33 cellular contexts compared by ENCODE assay signal in genomic region chr4:73912191-73912590, GRCh38. TPM values are rescaled to one million over a fixed set of nuclear protein-coding genes. Genes with fewer than 3 reads are reported as not detected.
"Had no signal": no experiment of that assay in that cellular context is flagged by ENCODE, and none has a peak within 500 bp of the region (broad histone marks: within the 10 kb centered on the region; RNA-seq: fewer than 3 reads in every experiment).

No MANE protein-coding gene starts in this region.

- H3K4me1 ChIP-seq: left lung, lower lobe of right lung, right atrium auricular region, right lobe of liver, stomach, testis, thyroid gland, transverse colon, upper lobe of left lung, vagina had no signal

- H3K4me1 Mint-ChIP-seq: immature natural killer cell; naive thymus-derived CD4-positive, alpha-beta T cell; stimulated activated naive B cell treated with anti-CD40 and anti-IgM and Interleukin-4, amounts not matched to agents 10 μg/mL and 1 μg/mL and 100 μg/mL, for 72 hours had no signal

- H3K27ac Mint-ChIP-seq: immature natural killer cell; naive thymus-derived CD4-positive, alpha-beta T cell; natural killer cell treated with Interleukin-12 subunit alpha and Interleukin-12 subunit beta and Interleukin-15 and Interleukin-18, amount 100 ng/mL, for 72 hours; progenitor cell of endocrine pancreas; stimulated activated naive B cell treated with anti-CD40 and anti-IgM and Interleukin-4, amounts not matched to agents 10 μg/mL and 1 μg/mL and 100 μg/mL, for 72 hours had no signal

- H3K9me3 Mint-ChIP-seq: stimulated activated naive B cell treated with anti-CD40 and anti-IgM and Interleukin-4, amounts not matched to agents 10 μg/mL and 1 μg/mL and 100 μg/mL, for 72 hours had no signal

- DNase-seq: hypothalamus; immature natural killer cell; kidney; left colon; left lung; lower lobe of right lung; midbrain; mucosa of descending colon; naive thymus-derived CD4-positive, alpha-beta T cell; ovary; right lobe of liver; stimulated activated CD4-positive, alpha-beta T cell treated with anti-CD3 and anti-CD28 coated beads, Interleukin-12 subunit alpha, Interleukin-12 subunit beta, amount 100 ng/mL, for 4 hours; stimulated activated CD4-positive, alpha-beta T cell treated with anti-CD3 and anti-CD28 coated beads, Interleukin-15, amount 100 ng/mL, for 24 hours; stimulated activated CD4-positive, alpha-beta T cell treated with anti-CD3 and anti-CD28 coated beads, Interleukin-2, amount 100 ng/mL, for 24 hours; stimulated activated CD4-positive, alpha-beta T cell treated with anti-CD3 and anti-CD28 coated beads, Interleukin-4, amount 100 ng/mL, for 1 hour; stimulated activated naive B cell treated with anti-CD40 and anti-IgM and Interleukin-4, amounts not matched to agents 10 μg/mL and 1 μg/mL and 100 μg/mL, for 72 hours; stimulated activated naive CD8-positive, alpha-beta T cell treated with anti-CD3 and anti-CD28 coated beads, Interleukin-15, Interleukin-2, amounts not matched to agents 100 U/mL and 50 U/mL, for 24 hours; stomach; testis; thyroid gland; transverse colon; upper lobe of left lung had no signal

- H3K36me3 ChIP-seq: left lung, lower lobe of right lung, ovary, right atrium auricular region, right lobe of liver, stomach, thyroid gland, transverse colon, upper lobe of left lung, vagina had no signal

- H3K4me3 ChIP-seq: left lung, lower lobe of right lung, mucosa of descending colon, ovary, right atrium auricular region, right lobe of liver, skin epidermis, stomach, testis, thyroid gland, transverse colon, upper lobe of left lung, vagina had no signal

- H3K27me3 ChIP-seq: left lung, ovary, right atrium auricular region, right lobe of liver, stomach, testis, thyroid gland, transverse colon, upper lobe of left lung, vagina had no signal

- H3K27me3 Mint-ChIP-seq: naive thymus-derived CD4-positive, alpha-beta T cell; natural killer cell treated with Interleukin-12 subunit alpha and Interleukin-12 subunit beta and Interleukin-15 and Interleukin-18, amount 100 ng/mL, for 72 hours; progenitor cell of endocrine pancreas had no signal

- H3K36me3 Mint-ChIP-seq: immature natural killer cell; naive thymus-derived CD4-positive, alpha-beta T cell; natural killer cell treated with Interleukin-12 subunit alpha and Interleukin-12 subunit beta and Interleukin-15 and Interleukin-18, amount 100 ng/mL, for 72 hours; stimulated activated naive B cell treated with anti-CD40 and anti-IgM and Interleukin-4, amounts not matched to agents 10 μg/mL and 1 μg/mL and 100 μg/mL, for 72 hours had no signal

- H3K27ac ChIP-seq: left lung, lower lobe of right lung, ovary, right atrium auricular region, right lobe of liver, skin epidermis, stomach, testis, thyroid gland, transverse colon, upper lobe of left lung, vagina had no signal

- ATAC-seq: left colon; left lung; lower lobe of right lung; mucosa of descending colon; naive thymus-derived CD4-positive, alpha-beta T cell; natural killer cell treated with Interleukin-12 subunit alpha and Interleukin-12 subunit beta and Interleukin-15 and Interleukin-18, amount 100 ng/mL, for 72 hours; right lobe of liver; stimulated activated naive B cell treated with anti-CD40 and anti-IgM and Interleukin-4, amounts not matched to agents 10 μg/mL and 1 μg/mL and 100 μg/mL, for 72 hours; stimulated activated naive CD8-positive, alpha-beta T cell treated with anti-CD3 and anti-CD28 coated beads, Interleukin-15, Interleukin-2, amounts not matched to agents 100 U/mL and 50 U/mL, for 24 hours had no signal

- H3K4me3 Mint-ChIP-seq: immature natural killer cell; naive thymus-derived CD4-positive, alpha-beta T cell; natural killer cell treated with Interleukin-12 subunit alpha and Interleukin-12 subunit beta and Interleukin-15 and Interleukin-18, amount 100 ng/mL, for 72 hours; stimulated activated naive B cell treated with anti-CD40 and anti-IgM and Interleukin-4, amounts not matched to agents 10 μg/mL and 1 μg/mL and 100 μg/mL, for 72 hours had no signal

- H3K9me3 ChIP-seq: lower lobe of right lung, mucosa of descending colon, ovary, right atrium auricular region, right lobe of liver, stomach, testis, thyroid gland, transverse colon, upper lobe of left lung, vagina had no signal

RNA-seq across cellular contexts. Expression of gene CXCL1, which starts 43.0 kb away (rescaled TPM):
- polyA plus RNA-seq: immature natural killer cell; naive thymus-derived CD4-positive, alpha-beta T cell; neural cell had no signal

RNA-seq across cellular contexts. Expression of gene PF4V1, which starts 59.1 kb away (rescaled TPM):
- total RNA-seq: left colon; left lung; lower lobe of right lung; mesenteric fat pad; mucosa of descending colon; myocyte; naive thymus-derived CD4-positive, alpha-beta T cell; natural killer cell treated with Interleukin-12 subunit alpha and Interleukin-12 subunit beta and Interleukin-15 and Interleukin-18, amount 100 ng/mL, for 72 hours; omental fat pad; ovary; progenitor cell of endocrine pancreas; pulmonary artery endothelial cell; right atrium auricular region; right lobe of liver; stomach; testis; thyroid gland; transverse colon; upper lobe of left lung; urinary bladder; vagina had no signal
- polyA plus RNA-seq: naive thymus-derived CD4-positive, alpha-beta T cell; neural cell; ovary; stomach; urinary bladder had no signal
